In the genomic region with DNA sequence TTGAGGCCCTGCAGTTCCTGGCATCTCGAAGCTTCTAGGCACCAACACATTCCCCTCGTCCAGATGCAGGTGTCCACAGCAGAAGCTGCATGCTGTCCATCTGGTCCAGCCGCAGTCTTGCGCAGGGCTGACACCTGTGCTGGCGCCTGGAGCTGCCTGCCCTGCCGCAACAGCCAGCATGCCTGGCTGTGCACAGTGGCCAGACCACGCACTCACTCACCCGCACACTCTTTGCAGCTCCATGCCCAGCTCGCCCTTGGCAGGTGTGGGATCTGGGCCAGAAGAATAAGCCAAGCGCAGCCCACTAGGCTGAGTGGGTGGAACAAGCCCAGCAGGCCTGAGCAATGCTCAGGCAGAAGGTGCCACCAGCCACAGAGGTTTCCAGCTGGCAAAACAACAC, we compare ENCODE assay signal across 20 cellular contexts.
"Had no signal": no experiment of that assay in that cellular context is flagged by ENCODE, and none has a peak within 500 bp of the region (broad histone marks: within the 10 kb centered on the region; RNA-seq: fewer than 3 reads in every experiment).

No MANE protein-coding gene starts in this region.

- H3K9me3 ChIP-seq: SJSA1 had no signal

- H3K36me3 ChIP-seq: SJSA1 had no signal

- DNase-seq: KBM-7, MV-4-11, NCI-H1048, NCI-H1105, NCI-H1417, NCI-H1436 treated with DMSO at 0.1 percent for 48 hours, NCI-H1694, NCI-H187 treated with DMSO at 0.1 percent for 48 hours, NCI-H2029 treated with DMSO at 0.1 percent for 48 hours, NCI-H2107, NCI-H2227 treated with DMSO at 0.1 percent for 48 hours, NCI-H510A treated with DMSO at 0.1 percent for 48 hours, NCI-H526, NCI-H82, Right ventricle myocardium superior, RPMI8226, SIG-M5 had no signal

- H3K4me1 ChIP-seq: SJSA1 had no signal

- H3K4me3 ChIP-seq: SJSA1, SK-N-MC had no signal

- H3K27me3 ChIP-seq: SJSA1 had no signal

- FAIRE-seq: RCC 7860 had no signal

- H3K27ac ChIP-seq: SJSA1, SK-N-MC had no signal
